Comparison of ENCODE assay signal across 1 cellular context in the genomic region with DNA sequence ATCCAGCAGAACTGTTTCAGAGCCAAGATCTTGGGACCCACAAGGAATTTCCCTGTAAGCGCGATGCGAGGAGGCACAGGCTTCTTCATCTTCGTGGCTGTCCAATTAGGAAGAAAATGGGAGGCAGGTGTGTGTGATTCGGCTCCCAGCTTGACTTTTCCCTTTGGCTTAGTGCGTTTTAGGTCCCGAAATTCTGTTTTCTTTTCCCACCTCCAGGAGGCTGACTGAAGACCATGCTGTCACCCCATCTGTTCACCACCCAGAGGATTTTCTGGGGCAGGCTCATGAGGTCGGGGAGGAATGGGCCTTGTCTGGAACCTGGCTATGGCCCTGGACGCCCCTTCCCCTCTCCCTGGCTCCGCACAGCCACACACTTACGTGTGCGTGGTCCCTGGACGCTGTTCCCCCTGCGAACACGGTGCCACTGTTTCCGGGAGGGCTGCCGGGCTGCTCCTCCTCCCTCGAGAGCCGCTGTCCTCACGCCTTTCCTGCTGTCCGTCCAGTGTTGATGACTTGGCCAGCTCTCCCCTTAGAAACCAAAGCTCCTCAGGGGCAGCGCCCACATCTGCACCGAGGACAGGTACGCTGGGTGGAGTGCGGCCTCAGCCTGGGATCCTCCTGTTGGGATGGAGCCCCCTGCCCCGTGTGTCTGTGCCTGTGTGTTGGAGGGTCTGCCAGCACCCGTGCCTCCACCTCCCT.
TF ChIP-seq lines count a peak whose summit lies in the region.

No MANE protein-coding gene starts in this region.

TF ChIP-seq in HepG2, 621 proteins besides CTCF, POLR2A, EP300 and RAD21:
- TF ChIP-seq EZH2 (conservative IDR thresholded peaks at IDR 0.05; ENCODE audit: low read depth, low read length): peak; percentile 82; the same call in 1 of the 2 replicates
- TF ChIP-seq ZNF549 (CRISPR knock-in tag; IDR thresholded peaks at IDR 0.05): no peak
